Comparison of ENCODE assay signal across 25 cellular contexts in the genomic region with DNA sequence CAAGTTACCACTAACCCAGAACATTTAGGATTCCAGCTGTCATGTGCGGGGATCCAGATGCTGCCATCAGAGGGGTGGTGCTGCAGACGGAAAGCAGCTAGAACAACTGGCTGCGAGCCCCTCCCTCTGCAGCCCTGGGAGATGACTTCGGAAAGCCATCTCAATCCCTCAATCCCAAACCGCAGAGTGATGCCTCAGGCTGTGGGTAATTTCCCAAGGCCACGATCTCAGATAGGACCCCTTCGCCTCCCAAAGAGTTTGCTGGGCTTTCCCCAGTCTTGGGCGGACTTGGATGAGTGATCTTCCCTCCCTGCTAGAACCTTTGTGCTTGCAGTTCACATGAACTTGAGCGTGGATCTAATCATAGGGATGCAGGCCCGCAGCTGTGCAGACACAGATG.
A peak's percentile ranks its signal among the peaks of the same experiment; 100 is the strongest.
DNase-seq lines count a peak whose midpoint lies in the region; ATAC-seq, FAIRE-seq and TF ChIP-seq lines count a peak whose summit lies in the region.
"Had no signal": no experiment of that assay in that cellular context is flagged by ENCODE, and none has a peak within 500 bp of the region (broad histone marks: within the 10 kb centered on the region; RNA-seq: fewer than 3 reads in every experiment).

No MANE protein-coding gene starts in this region.

- H3K9me3 Mint-ChIP-seq in natural killer cell treated with Interleukin-12 subunit alpha and Interleukin-12 subunit beta and Interleukin-15 and Interleukin-18, amount 100 ng/mL, for 72 hours = no peaks in the 10 kb centered on the region
- H3K9me3 Mint-ChIP-seq in natural killer cell = no peaks in the 10 kb centered on the region
- H3K9me3 Mint-ChIP-seq: CD4-positive, alpha-beta T cell; CD8-positive, alpha-beta T cell had no signal

- no peak overlapping the region for H2AFZ ChIP-seq in neuronal stem cell (ENCODE audit: low read length)

- no peak overlapping the region for H4K91ac ChIP-seq in neuronal stem cell (ENCODE audit: low read depth, low read length, poor library complexity)

- intact Hi-C loops in natural killer cell (cut with micrococcal nuclease) (no loop called here), spleen (cut with DNase I; ENCODE audit: low total_unique reads) (no loop called here), mucosa of descending colon (cut with DNase I, micrococcal nuclease) (no loop called here)

- H3K4me3 ChIP-seq in bronchial epithelial cell (ENCODE audit: low read depth, low read length) (no peak overlapping the region), neuronal stem cell (ENCODE audit: low read length in 2 of 2) (no peak overlapping the region), spleen (no peak overlapping the region), mucosa of descending colon (no peak overlapping the region), tibial nerve (no peak overlapping the region)
- H3K4me3 ChIP-seq: A549; BLaER1 treated with 17β-estradiol and CSF1 and Interleukin-3, amounts not matched to agents 10 nM and 100 nM; GM12878 had no signal

- no peak overlapping the region for H2BK12ac ChIP-seq in neuronal stem cell (ENCODE audit: low read length)

- TF ChIP-seq CTCF in natural killer cell (IDR thresholded peaks at IDR 0.05) (no peak), bronchial epithelial cell (IDR thresholded peaks at IDR 0.05; ENCODE audit: insufficient read depth, low read length, severe bottlenecking) (no peak), spleen (IDR thresholded peaks at IDR 0.05 in 8 of 11, conservative IDR thresholded peaks at IDR 0.05 in 3 of 11) (no peak), mucosa of descending colon (IDR thresholded peaks at IDR 0.05) (no peak), tibial nerve (IDR thresholded peaks at IDR 0.05) (no peak)

- WGBS in neuronal stem cell (ENCODE audit: extremely low coverage in 2 of 2, insufficient read length in 2 of 2, insufficient replicate concordance in 1 of 2), 2 donors = no CpG with 5 or more reads among the region's 10 CpGs
- whole genome bisulfite sequencing in spleen, 5 donors = 63 to 82% (median 71%) methylated on average over 10 of the region's 10 CpGs
- 65 to 70% methylated on average over 9 to 10 of the region's 10 CpGs for WGBS in tibial nerve, 2 donors

- peaks cover 0 to 4% of the 10 kb centered on the region in 2 donors for H3K4me1 Mint-ChIP-seq in natural killer cell treated with Interleukin-12 subunit alpha and Interleukin-12 subunit beta and Interleukin-15 and Interleukin-18, amount 100 ng/mL, for 72 hours (ENCODE audit: low read depth in 2 of 2)
- H3K4me1 Mint-ChIP-seq in natural killer cell = peaks cover 4 to 6% of the 10 kb centered on the region in 2 donors

- peak; percentile 55 for FAIRE-seq in bronchial epithelial cell (lab: Jason Lieb, UNC)
- FAIRE-seq: A549, D721Med, GM12878, GM12892, GM19239 had no signal

- H3K23ac ChIP-seq in neuronal stem cell (ENCODE audit: low read depth, low read length, poor library complexity) = peak overlapping the region; percentile 51

- H3K36me3 ChIP-seq in bronchial epithelial cell (ENCODE audit: control insufficient read depth, insufficient read depth, low read length) (no peaks in the 10 kb centered on the region), neuronal stem cell (replicated peaks in 1 of 2; ENCODE audit: control insufficient read depth in 2 of 2, insufficient read depth in 2 of 2, low read length in 2 of 2) (no peaks in the 10 kb centered on the region), spleen (no peaks in the 10 kb centered on the region), mucosa of descending colon (ENCODE audit: low read depth) (no peaks in the 10 kb centered on the region), tibial nerve (no peaks in the 10 kb centered on the region)
- H3K36me3 ChIP-seq: BLaER1 treated with 17β-estradiol and CSF1 and Interleukin-3, amounts not matched to agents 10 nM and 100 nM had no signal

- peak overlapping the region; percentile 25 for H3K14ac ChIP-seq in neuronal stem cell (ENCODE audit: low read length)

- H3K27ac ChIP-seq in neuronal stem cell (replicated peaks; ENCODE audit: low read length) = no peak overlapping the region
- H3K27ac ChIP-seq in spleen = no peak overlapping the region
- H3K27ac ChIP-seq in tibial nerve = no peak overlapping the region
- H3K27ac ChIP-seq: 22Rv1; A549; BLaER1 treated with 17β-estradiol and CSF1 and Interleukin-3, amounts not matched to agents 10 nM and 100 nM; C4-2B had no signal

- no peak overlapping the region for H3K4me2 ChIP-seq in neuronal stem cell (ENCODE audit: insufficient read depth, low read length, poor library complexity, severe bottlenecking)
- H3K4me2 ChIP-seq: A549; BLaER1 treated with 17β-estradiol and CSF1 and Interleukin-3, amounts not matched to agents 10 nM and 100 nM had no signal

- peaks cover 12% of the 10 kb centered on the region for H3K27me3 ChIP-seq in bronchial epithelial cell (ENCODE audit: control insufficient read depth, insufficient read depth, low read length)
- H3K27me3 ChIP-seq in neuronal stem cell (ENCODE audit: control insufficient read depth in 3 of 3, insufficient read depth in 3 of 3, low read depth in 1 of 3, low read length in 3 of 3) = peaks cover 12 to 83% (median 42%) of the 10 kb centered on the region in 3 experiments
- peaks cover 6 to 98% (median 45%) of the 10 kb centered on the region in 7 donors for H3K27me3 ChIP-seq in spleen (replicated peaks in 1 of 7)
- peaks cover 0 to 85% of the 10 kb centered on the region in 2 donors for H3K27me3 ChIP-seq in tibial nerve

- H3K36me3 Mint-ChIP-seq in natural killer cell treated with Interleukin-12 subunit alpha and Interleukin-12 subunit beta and Interleukin-15 and Interleukin-18, amount 100 ng/mL, for 72 hours = no peaks in the 10 kb centered on the region
- H3K36me3 Mint-ChIP-seq in natural killer cell = no peaks in the 10 kb centered on the region
- H3K36me3 Mint-ChIP-seq: CD8-positive, alpha-beta T cell had no signal

- peaks cover 3 to 15% of the 10 kb centered on the region in 2 donors for H3K4me1 ChIP-seq in neuronal stem cell (ENCODE audit: control insufficient read depth in 2 of 2, insufficient read depth in 1 of 2, low read depth in 1 of 2, low read length in 2 of 2)
- H3K4me1 ChIP-seq in spleen = peaks cover 5 to 13% (median 10%) of the 10 kb centered on the region in 6 donors
- H3K4me1 ChIP-seq in mucosa of descending colon (ENCODE audit: low read depth) = peaks cover 5% of the 10 kb centered on the region
- H3K4me1 ChIP-seq in tibial nerve = peaks cover 0 to 12% (median 6%) of the 10 kb centered on the region in 4 donors
- H3K4me1 ChIP-seq: A549 had no signal

- H2AK5ac ChIP-seq in neuronal stem cell (ENCODE audit: low read depth, low read length) = peak overlapping the region; percentile 54

- no peak overlapping the region for H2BK5ac ChIP-seq in neuronal stem cell (ENCODE audit: low read length)

- H4K8ac ChIP-seq in neuronal stem cell (ENCODE audit: low read depth, low read length) = no peak overlapping the region

- no peak overlapping the region for H3K18ac ChIP-seq in neuronal stem cell (ENCODE audit: low read length)

- H3K4me3 Mint-ChIP-seq in natural killer cell treated with Interleukin-12 subunit alpha and Interleukin-12 subunit beta and Interleukin-15 and Interleukin-18, amount 100 ng/mL, for 72 hours = no peak overlapping the region
- H3K4me3 Mint-ChIP-seq in natural killer cell = no peak overlapping the region
- H3K4me3 Mint-ChIP-seq: B cell; CD4-positive, alpha-beta T cell; CD8-positive, alpha-beta T cell had no signal

- no peak for ATAC-seq in natural killer cell treated with Interleukin-12 subunit alpha and Interleukin-12 subunit beta and Interleukin-15 and Interleukin-18, amount 100 ng/mL, for 72 hours
- no peak for ATAC-seq in natural killer cell
- ATAC-seq in HG02571 (IDR thresholded peaks at IDR 0.05; ENCODE audit: unreplicated experiment) = no peak
- no peak for ATAC-seq in mucosa of descending colon
- ATAC-seq: A549; CD8-positive, alpha-beta T cell; GM12878 had no signal

- H3K9ac ChIP-seq in neuronal stem cell (ENCODE audit: low read depth, low read length, poor library complexity) = no peak overlapping the region
- H3K9ac ChIP-seq: BLaER1 treated with 17β-estradiol and CSF1 and Interleukin-3, amounts not matched to agents 10 nM and 100 nM had no signal

- H2BK15ac ChIP-seq in neuronal stem cell (ENCODE audit: low read length) = no peak overlapping the region

- H3K27ac Mint-ChIP-seq in natural killer cell treated with Interleukin-12 subunit alpha and Interleukin-12 subunit beta and Interleukin-15 and Interleukin-18, amount 100 ng/mL, for 72 hours = no peak overlapping the region
- no peak overlapping the region for H3K27ac Mint-ChIP-seq in natural killer cell
- H3K27ac Mint-ChIP-seq: B cell; CD4-positive, alpha-beta T cell; CD8-positive, alpha-beta T cell had no signal

- no peak for TF ChIP-seq EP300 in tibial nerve (IDR thresholded peaks at IDR 0.05)

- TF ChIP-seq POLR2A in spleen (IDR thresholded peaks at IDR 0.05) (no peak), tibial nerve (IDR thresholded peaks at IDR 0.05) (no peak)

- peaks cover 24 to 42% of the 10 kb centered on the region in 2 donors for H3K27me3 Mint-ChIP-seq in natural killer cell treated with Interleukin-12 subunit alpha and Interleukin-12 subunit beta and Interleukin-15 and Interleukin-18, amount 100 ng/mL, for 72 hours
- H3K27me3 Mint-ChIP-seq in natural killer cell (ENCODE audit: low read depth in 2 of 2) = peaks cover 35 to 42% of the 10 kb centered on the region in 2 donors

- no peak overlapping the region for H3K4ac ChIP-seq in neuronal stem cell (ENCODE audit: low read length)

- H3K79me1 ChIP-seq in neuronal stem cell (ENCODE audit: low read depth, low read length) = no peaks in the 10 kb centered on the region

- H3K9me3 ChIP-seq in neuronal stem cell (replicated peaks in 1 of 2; ENCODE audit: control insufficient read depth in 2 of 2, insufficient read depth in 1 of 2, low read depth in 1 of 2, low read length in 2 of 2) (no peaks in the 10 kb centered on the region), spleen (no peaks in the 10 kb centered on the region), mucosa of descending colon (no peaks in the 10 kb centered on the region), tibial nerve (no peaks in the 10 kb centered on the region)
- H3K9me3 ChIP-seq: A549; BLaER1 treated with 17β-estradiol and CSF1 and Interleukin-3, amounts not matched to agents 10 nM and 100 nM; Caco-2 had no signal

- H2BK120ac ChIP-seq in neuronal stem cell (ENCODE audit: low read depth, low read length) = no peak overlapping the region

- DNase-seq in natural killer cell treated with Interleukin-12 subunit alpha and Interleukin-12 subunit beta and Interleukin-15 and Interleukin-18, amount 100 ng/mL, for 72 hours (ENCODE audit: low spot score) = peak; percentile 15
- no peak for DNase-seq in natural killer cell
- DNase-seq in bronchial epithelial cell (ENCODE audit: low read depth) = no peak
- DNase-seq in neuronal stem cell (ENCODE audit: low spot score) = no peak
- DNase-seq in spleen = peak; percentile 29
- no peak for DNase-seq in mucosa of descending colon
- no peak for DNase-seq in tibial nerve (ENCODE audit: low spot score in 2 of 2)
- DNase-seq: AML-193; Caco-2; Calu3; CD4-positive, alpha-beta T cell; CD8-positive, alpha-beta T cell; DMS79 treated with DMSO at 0.1 percent for 48 hours; EL; GDM1 had no signal

Comparison
In these comparisons a context has a peak if more than half of its experiments do, and no peak if none do; other contexts are left out.
1. DNase-seq: peak in natural killer cell treated with Interleukin-12 subunit alpha and Interleukin-12 subunit beta and Interleukin-15 and Interleukin-18, amount 100 ng/mL, for 72 hours (single experiment) and spleen (single experiment); none in natural killer cell (single experiment), bronchial epithelial cell (single experiment), neuronal stem cell (single experiment), mucosa of descending colon (0 of 3) and tibial nerve (0 of 2).